In genomic region chr19:34386645-34387445, GRCh38 we compare ENCODE assay signal across 2 cellular contexts.
TF ChIP-seq lines count a peak whose summit lies in the region.

No MANE protein-coding gene starts in this region.

TF ChIP-seq in A549, 52 proteins besides CTCF, POLR2A, EP300 and RAD21:
- TF ChIP-seq PBX3 (IDR thresholded peaks at IDR 0.05) (no peak), EHMT2 (IDR thresholded peaks at IDR 0.05; ENCODE audit: low read depth) (no peak), BHLHE40 (IDR thresholded peaks at IDR 0.05; ENCODE audit: low read depth, low read length) (no peak)
TF ChIP-seq in A549: peak in this region for 0.

TF ChIP-seq in K562, 482 proteins besides CTCF, POLR2A, EP300 and RAD21:
- TF ChIP-seq PBX2 (CRISPR knock-in tag; IDR thresholded peaks at IDR 0.05; ENCODE audit: low read depth) (no peak), PBX2 (tag; conservative IDR thresholded peaks at IDR 0.05; ENCODE audit: low read depth) (no peak), ZNF280A (IDR thresholded peaks at IDR 0.05; ENCODE audit: low read depth, partially characterized antibody) (no peak), MEF2A (IDR thresholded peaks at IDR 0.05; ENCODE audit: control insufficient read depth, low read depth, low read length) (no peak), POLR2AphosphoS5 (IDR thresholded peaks at IDR 0.05; ENCODE audit: control insufficient read depth, insufficient read depth, low read depth, low read length) (0 out of 2 replicates have a peak, but pooled peaks have one; percentile 23), MEF2D (tag; conservative IDR thresholded peaks at IDR 0.05; ENCODE audit: low read depth) (no peak)
